In the genomic region with DNA sequence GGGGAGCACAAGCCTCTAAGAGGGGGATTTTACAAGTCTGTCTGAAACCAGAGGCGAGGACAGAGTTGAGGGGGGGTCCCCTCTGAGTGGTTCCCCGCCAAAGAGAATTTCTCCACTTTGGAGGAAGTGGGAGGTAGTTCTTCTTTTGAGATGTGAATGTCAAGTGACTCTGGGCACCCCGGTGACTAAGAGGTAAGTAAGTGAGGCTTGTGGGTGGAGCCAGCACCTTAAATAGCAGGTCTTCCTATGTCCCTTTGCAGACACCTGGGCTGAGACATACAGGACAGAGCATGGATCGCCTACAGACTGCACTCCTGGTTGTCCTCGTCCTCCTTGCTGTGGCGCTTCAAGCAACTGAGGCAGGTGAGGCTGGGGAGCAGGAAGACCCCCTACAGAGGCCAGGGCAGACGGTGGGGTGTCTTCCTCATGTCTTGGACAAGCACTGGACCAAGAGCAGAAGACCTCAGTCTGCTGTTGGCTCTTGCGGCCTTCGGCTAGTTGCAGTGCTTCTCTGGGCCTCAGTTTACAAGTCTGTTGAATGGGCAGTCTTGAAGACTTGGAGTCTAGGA, we compare ENCODE assay signal across 8 cellular contexts. TPM values are rescaled to one million over a fixed set of nuclear protein-coding genes. Genes with fewer than 3 reads are reported as not detected.
DNase-seq lines count a peak whose midpoint lies in the region; ATAC-seq and TF ChIP-seq lines count a peak whose summit lies in the region.

A gene with protein sequence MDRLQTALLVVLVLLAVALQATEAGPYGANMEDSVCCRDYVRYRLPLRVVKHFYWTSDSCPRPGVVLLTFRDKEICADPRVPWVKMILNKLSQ (plus strand): TSS at position 257 of the 569 bp plus-strand sequence. CDS start 34 bp downstream, at position 291.

- peaks cover 5% of the 10 kb centered on the region for H3K27me3 Mint-ChIP-seq in activated naive CD8-positive, alpha-beta T cell treated with anti-CD3 and anti-CD28 coated beads for 36 hours
- no peaks in the 10 kb centered on the region for H3K27me3 Mint-ChIP-seq in MCF 10A (ENCODE audit: insufficient read depth, unreplicated experiment)

- no peak within 1 kb of the TSS for H3K27ac ChIP-seq in ascending aorta

- DNase-seq in AG08396 (ENCODE audit: low spot score) (peak; percentile 1), MCF 10A (ENCODE audit: unreplicated experiment) (no peak), ascending aorta (ENCODE audit: low spot score in 2 of 2) (no peak), NCI-H345 (lab: John Stamatoyannopoulos, UW) (no peak)
- DNase-seq in activated naive CD8-positive, alpha-beta T cell treated with anti-CD3 and anti-CD28 coated beads for 36 hours = peak; percentile 36

- no peaks in the 10 kb centered on the region for H3K4me1 ChIP-seq in ascending aorta

- peak; percentile 88 for TF ChIP-seq POLR2A in GM18505 (IDR thresholded peaks at IDR 0.05; ENCODE audit: borderline replicate concordance, extremely low read depth, insufficient read depth, insufficient read length)

- H3K9me3 ChIP-seq in ascending aorta = no peaks in the 10 kb centered on the region

- ATAC-seq in GM18505 (IDR thresholded peaks at IDR 0.05; ENCODE audit: unreplicated experiment) = peak; percentile 44
- ATAC-seq in HG02884 (IDR thresholded peaks at IDR 0.05; ENCODE audit: unreplicated experiment) = peak; percentile 48
- ATAC-seq in HG03097 (IDR thresholded peaks at IDR 0.05; ENCODE audit: low FRiP score, unreplicated experiment) = no peak

- intact Hi-C loops in MCF 10A (cut with micrococcal nuclease) = no loop called here
- intact Hi-C loops in ascending aorta (cut with DNase I) = no loop called here

- H3K36me3 ChIP-seq in ascending aorta = no peaks in the 10 kb centered on the region

- no peak for TF ChIP-seq CTCF in MCF 10A (IDR thresholded peaks at IDR 0.05; ENCODE audit: unreplicated experiment)
- no peak for TF ChIP-seq CTCF in ascending aorta (IDR thresholded peaks at IDR 0.05)

- no TSS peak for BruUV-seq in MCF 10A (replicated peaks; lab: Mats Ljungman, UMichigan)

- no peaks in the 10 kb centered on the region for H3K27me3 ChIP-seq in ascending aorta

- no peaks in the 10 kb centered on the region for H3K9me3 Mint-ChIP-seq in activated naive CD8-positive, alpha-beta T cell treated with anti-CD3 and anti-CD28 coated beads for 36 hours
- no peaks in the 10 kb centered on the region for H3K9me3 Mint-ChIP-seq in MCF 10A (ENCODE audit: unreplicated experiment)

- peaks cover 16% of the 10 kb centered on the region for H3K4me1 Mint-ChIP-seq in activated naive CD8-positive, alpha-beta T cell treated with anti-CD3 and anti-CD28 coated beads for 36 hours
- no peaks in the 10 kb centered on the region for H3K4me1 Mint-ChIP-seq in MCF 10A (ENCODE audit: insufficient read depth, unreplicated experiment)

- POLR2A ChIA-PET in MCF 10A (lab: Yijun Ruan, JAX) = no interaction called here

- CTCF ChIA-PET in MCF 10A (lab: Yijun Ruan, JAX) = no interaction called here

- H3K4me3 Mint-ChIP-seq in activated naive CD8-positive, alpha-beta T cell treated with anti-CD3 and anti-CD28 coated beads for 36 hours = peak within 1 kb of the TSS; percentile 29
- no peak within 1 kb of the TSS for H3K4me3 Mint-ChIP-seq in MCF 10A (ENCODE audit: unreplicated experiment)

- H3K4me3 ChIP-seq in ascending aorta = no peak within 1 kb of the TSS

- peak within 1 kb of the TSS; percentile 71 for H3K27ac Mint-ChIP-seq in activated naive CD8-positive, alpha-beta T cell treated with anti-CD3 and anti-CD28 coated beads for 36 hours
- H3K27ac Mint-ChIP-seq in MCF 10A (ENCODE audit: low read depth, unreplicated experiment) = no peak within 1 kb of the TSS

- no peaks in the 10 kb centered on the region for H3K36me3 Mint-ChIP-seq in activated naive CD8-positive, alpha-beta T cell treated with anti-CD3 and anti-CD28 coated beads for 36 hours
- H3K36me3 Mint-ChIP-seq in MCF 10A (ENCODE audit: insufficient read depth, unreplicated experiment) = no peaks in the 10 kb centered on the region

RNA-seq across cellular contexts. Expression of the gene that starts here (rescaled TPM):
- total RNA-seq in activated naive CD8-positive, alpha-beta T cell treated with anti-CD3 and anti-CD28 coated beads for 36 hours = 10 to 100 TPM; 12.4 to 12.7 TPM
- total RNA-seq in MCF 10A (2022) (not detected in 2 replicates), ascending aorta (not detected)

Comparison
In these comparisons a context has a peak if more than half of its experiments do, and no peak if none do; other contexts are left out.
1. RNA of the gene that starts here (total RNA-seq): 12.4 to 12.7 TPM in activated naive CD8-positive, alpha-beta T cell treated with anti-CD3 and anti-CD28 coated beads for 36 hours; not detected in MCF 10A and not detected in ascending aorta (single experiment); every median in the first group is over 10 times any median in the second.
2. DNase-seq: peak in AG08396 (single experiment) and activated naive CD8-positive, alpha-beta T cell treated with anti-CD3 and anti-CD28 coated beads for 36 hours (single experiment); none in MCF 10A (single experiment), ascending aorta (0 of 2) and NCI-H345 (single experiment).